Comparison of ENCODE assay signal across 1 cellular context in the genomic region with DNA sequence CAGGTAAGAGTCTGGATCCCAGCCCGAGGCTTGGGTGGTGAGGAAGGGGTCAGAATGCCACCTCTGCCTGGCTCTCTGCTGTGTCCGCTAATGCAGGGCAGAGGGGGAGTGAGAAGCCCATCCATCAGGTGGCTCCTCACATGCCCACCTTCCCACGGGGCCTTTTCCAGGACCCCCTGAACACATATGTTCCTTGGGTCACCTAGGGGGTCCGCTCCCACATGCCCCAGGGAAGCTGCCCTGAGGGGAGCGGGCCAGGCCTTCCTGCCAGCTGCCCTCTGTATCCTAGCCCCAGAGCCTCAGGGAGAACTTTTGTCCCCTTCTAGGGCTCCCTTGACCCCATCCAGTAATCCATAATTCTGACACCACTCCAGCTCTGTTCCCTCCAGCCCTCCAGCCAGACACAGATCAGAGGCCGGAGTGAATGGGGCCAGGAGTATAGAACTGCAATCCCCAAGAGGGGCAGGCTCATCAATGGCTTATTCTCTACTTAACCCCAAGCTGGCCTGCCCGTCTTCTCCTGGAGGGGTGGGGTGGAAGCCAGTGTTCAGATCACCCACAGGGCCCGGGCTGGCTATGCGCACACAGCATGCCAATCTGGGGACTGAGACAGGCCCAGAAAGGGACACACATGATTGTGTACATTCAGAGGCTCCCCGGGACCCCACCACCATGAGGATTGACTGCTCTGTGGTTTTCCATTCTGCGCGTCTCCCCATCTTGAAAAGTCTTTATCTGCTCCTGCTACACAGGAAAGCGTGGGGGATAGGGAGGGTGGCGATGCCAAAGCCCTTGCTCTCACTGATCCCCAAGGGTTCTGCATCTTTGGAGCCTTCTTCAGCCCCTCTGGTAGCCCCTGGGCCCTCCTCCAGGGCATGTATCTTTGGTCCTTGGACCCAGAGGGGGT.
TF ChIP-seq lines count a peak whose summit lies in the region.

No MANE protein-coding gene starts in this region.

TF ChIP-seq in WTC11, 78 proteins besides CTCF, POLR2A, EP300 and RAD21:
- TF ChIP-seq FOXJ3 (CRISPR knock-in tag; IDR thresholded peaks at IDR 0.05; ENCODE audit: borderline replicate concordance), result no peak
- TF ChIP-seq ESRRA (CRISPR knock-in tag; IDR thresholded peaks at IDR 0.05; ENCODE audit: borderline replicate concordance), result no peak
- TF ChIP-seq NFATC4 (CRISPR knock-in tag; IDR thresholded peaks at IDR 0.05), result no peak
- no peak for TF ChIP-seq ZNF671 (CRISPR knock-in tag; IDR thresholded peaks at IDR 0.05)
- TF ChIP-seq, protein P1, sequence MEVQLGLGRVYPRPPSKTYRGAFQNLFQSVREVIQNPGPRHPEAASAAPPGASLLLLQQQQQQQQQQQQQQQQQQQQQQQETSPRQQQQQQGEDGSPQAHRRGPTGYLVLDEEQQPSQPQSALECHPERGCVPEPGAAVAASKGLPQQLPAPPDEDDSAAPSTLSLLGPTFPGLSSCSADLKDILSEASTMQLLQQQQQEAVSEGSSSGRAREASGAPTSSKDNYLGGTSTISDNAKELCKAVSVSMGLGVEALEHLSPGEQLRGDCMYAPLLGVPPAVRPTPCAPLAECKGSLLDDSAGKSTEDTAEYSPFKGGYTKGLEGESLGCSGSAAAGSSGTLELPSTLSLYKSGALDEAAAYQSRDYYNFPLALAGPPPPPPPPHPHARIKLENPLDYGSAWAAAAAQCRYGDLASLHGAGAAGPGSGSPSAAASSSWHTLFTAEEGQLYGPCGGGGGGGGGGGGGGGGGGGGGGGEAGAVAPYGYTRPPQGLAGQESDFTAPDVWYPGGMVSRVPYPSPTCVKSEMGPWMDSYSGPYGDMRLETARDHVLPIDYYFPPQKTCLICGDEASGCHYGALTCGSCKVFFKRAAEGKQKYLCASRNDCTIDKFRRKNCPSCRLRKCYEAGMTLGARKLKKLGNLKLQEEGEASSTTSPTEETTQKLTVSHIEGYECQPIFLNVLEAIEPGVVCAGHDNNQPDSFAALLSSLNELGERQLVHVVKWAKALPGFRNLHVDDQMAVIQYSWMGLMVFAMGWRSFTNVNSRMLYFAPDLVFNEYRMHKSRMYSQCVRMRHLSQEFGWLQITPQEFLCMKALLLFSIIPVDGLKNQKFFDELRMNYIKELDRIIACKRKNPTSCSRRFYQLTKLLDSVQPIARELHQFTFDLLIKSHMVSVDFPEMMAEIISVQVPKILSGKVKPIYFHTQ (CRISPR knock-in tag; IDR thresholded peaks at IDR 0.05), result no peak
- TF ChIP-seq, protein P2, sequence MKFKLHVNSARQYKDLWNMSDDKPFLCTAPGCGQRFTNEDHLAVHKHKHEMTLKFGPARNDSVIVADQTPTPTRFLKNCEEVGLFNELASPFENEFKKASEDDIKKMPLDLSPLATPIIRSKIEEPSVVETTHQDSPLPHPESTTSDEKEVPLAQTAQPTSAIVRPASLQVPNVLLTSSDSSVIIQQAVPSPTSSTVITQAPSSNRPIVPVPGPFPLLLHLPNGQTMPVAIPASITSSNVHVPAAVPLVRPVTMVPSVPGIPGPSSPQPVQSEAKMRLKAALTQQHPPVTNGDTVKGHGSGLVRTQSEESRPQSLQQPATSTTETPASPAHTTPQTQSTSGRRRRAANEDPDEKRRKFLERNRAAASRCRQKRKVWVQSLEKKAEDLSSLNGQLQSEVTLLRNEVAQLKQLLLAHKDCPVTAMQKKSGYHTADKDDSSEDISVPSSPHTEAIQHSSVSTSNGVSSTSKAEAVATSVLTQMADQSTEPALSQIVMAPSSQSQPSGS (CRISPR knock-in tag; IDR thresholded peaks at IDR 0.05; ENCODE audit: borderline replicate concordance, low read depth), result no peak
- TF ChIP-seq CREM (CRISPR knock-in tag; IDR thresholded peaks at IDR 0.05), result no peak
- no peak for TF ChIP-seq ZNF423 (CRISPR knock-in tag; IDR thresholded peaks at IDR 0.05)
- no peak for TF ChIP-seq NR3C1 (CRISPR knock-in tag; conservative IDR thresholded peaks at IDR 0.05; ENCODE audit: low read depth)
- TF ChIP-seq TP53 (CRISPR knock-in tag; IDR thresholded peaks at IDR 0.05), result no peak
- TF ChIP-seq, protein P3, sequence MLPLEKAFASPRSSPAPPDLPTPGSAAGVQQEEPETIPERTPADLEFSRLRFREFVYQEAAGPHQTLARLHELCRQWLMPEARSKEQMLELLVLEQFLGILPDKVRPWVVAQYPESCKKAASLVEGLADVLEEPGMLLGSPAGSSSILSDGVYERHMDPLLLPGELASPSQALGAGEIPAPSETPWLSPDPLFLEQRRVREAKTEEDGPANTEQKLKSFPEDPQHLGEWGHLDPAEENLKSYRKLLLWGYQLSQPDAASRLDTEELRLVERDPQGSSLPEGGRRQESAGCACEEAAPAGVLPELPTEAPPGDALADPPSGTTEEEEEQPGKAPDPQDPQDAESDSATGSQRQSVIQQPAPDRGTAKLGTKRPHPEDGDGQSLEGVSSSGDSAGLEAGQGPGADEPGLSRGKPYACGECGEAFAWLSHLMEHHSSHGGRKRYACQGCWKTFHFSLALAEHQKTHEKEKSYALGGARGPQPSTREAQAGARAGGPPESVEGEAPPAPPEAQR (CRISPR knock-in tag; IDR thresholded peaks at IDR 0.05), result no peak
- TF ChIP-seq HMGA2 (CRISPR knock-in tag; IDR thresholded peaks at IDR 0.05), result no peak
- TF ChIP-seq, protein P4, sequence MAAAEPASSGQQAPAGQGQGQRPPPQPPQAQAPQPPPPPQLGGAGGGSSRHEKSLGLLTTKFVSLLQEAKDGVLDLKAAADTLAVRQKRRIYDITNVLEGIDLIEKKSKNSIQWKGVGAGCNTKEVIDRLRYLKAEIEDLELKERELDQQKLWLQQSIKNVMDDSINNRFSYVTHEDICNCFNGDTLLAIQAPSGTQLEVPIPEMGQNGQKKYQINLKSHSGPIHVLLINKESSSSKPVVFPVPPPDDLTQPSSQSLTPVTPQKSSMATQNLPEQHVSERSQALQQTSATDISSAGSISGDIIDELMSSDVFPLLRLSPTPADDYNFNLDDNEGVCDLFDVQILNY (CRISPR knock-in tag; IDR thresholded peaks at IDR 0.05), result no peak
- TF ChIP-seq IRF2 (CRISPR knock-in tag; IDR thresholded peaks at IDR 0.05; ENCODE audit: borderline replicate concordance, low read depth), result no peak
- no peak for TF ChIP-seq ZNF121 (CRISPR knock-in tag; IDR thresholded peaks at IDR 0.05)
- TF ChIP-seq, protein P5, sequence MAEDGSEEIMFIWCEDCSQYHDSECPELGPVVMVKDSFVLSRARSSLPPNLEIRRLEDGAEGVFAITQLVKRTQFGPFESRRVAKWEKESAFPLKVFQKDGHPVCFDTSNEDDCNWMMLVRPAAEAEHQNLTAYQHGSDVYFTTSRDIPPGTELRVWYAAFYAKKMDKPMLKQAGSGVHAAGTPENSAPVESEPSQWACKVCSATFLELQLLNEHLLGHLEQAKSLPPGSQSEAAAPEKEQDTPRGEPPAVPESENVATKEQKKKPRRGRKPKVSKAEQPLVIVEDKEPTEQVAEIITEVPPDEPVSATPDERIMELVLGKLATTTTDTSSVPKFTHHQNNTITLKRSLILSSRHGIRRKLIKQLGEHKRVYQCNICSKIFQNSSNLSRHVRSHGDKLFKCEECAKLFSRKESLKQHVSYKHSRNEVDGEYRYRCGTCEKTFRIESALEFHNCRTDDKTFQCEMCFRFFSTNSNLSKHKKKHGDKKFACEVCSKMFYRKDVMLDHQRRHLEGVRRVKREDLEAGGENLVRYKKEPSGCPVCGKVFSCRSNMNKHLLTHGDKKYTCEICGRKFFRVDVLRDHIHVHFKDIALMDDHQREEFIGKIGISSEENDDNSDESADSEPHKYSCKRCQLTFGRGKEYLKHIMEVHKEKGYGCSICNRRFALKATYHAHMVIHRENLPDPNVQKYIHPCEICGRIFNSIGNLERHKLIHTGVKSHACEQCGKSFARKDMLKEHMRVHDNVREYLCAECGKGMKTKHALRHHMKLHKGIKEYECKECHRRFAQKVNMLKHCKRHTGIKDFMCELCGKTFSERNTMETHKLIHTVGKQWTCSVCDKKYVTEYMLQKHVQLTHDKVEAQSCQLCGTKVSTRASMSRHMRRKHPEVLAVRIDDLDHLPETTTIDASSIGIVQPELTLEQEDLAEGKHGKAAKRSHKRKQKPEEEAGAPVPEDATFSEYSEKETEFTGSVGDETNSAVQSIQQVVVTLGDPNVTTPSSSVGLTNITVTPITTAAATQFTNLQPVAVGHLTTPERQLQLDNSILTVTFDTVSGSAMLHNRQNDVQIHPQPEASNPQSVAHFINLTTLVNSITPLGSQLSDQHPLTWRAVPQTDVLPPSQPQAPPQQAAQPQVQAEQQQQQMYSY (CRISPR knock-in tag; IDR thresholded peaks at IDR 0.05), result no peak
- TF ChIP-seq, protein P6, sequence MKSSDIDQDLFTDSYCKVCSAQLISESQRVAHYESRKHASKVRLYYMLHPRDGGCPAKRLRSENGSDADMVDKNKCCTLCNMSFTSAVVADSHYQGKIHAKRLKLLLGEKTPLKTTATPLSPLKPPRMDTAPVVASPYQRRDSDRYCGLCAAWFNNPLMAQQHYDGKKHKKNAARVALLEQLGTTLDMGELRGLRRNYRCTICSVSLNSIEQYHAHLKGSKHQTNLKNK (CRISPR knock-in tag; IDR thresholded peaks at IDR 0.05), result no peak
- no peak for TF ChIP-seq ZNF416 (CRISPR knock-in tag; IDR thresholded peaks at IDR 0.05)
TF ChIP-seq in WTC11: peak in this region for 0.
